In the genomic region with DNA sequence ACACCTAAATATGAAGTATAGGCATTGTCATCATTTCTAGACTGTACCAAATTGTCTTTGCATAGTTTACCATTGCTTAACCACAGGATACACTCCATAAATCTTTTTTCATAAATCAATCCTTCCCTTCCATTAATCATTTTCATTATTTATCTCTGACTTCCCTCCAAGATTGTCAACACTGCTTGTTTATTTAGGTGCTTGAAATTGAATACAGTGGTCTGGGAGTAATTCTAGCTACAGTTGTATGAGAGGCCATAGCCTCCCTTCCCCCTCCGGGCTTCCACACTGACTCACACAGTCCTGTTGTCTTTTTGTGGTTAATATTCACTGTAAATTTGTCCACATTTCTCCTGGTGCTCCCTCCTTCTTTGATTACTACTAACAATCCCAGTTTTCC, we compare ENCODE assay signal across 12 cellular contexts.
DNase-seq lines count a peak whose midpoint lies in the region; ATAC-seq, FAIRE-seq and TF ChIP-seq lines count a peak whose summit lies in the region.
"Had no signal": no experiment of that assay in that cellular context is flagged by ENCODE, and none has a peak within 500 bp of the region (broad histone marks: within the 10 kb centered on the region; RNA-seq: fewer than 3 reads in every experiment).

No MANE protein-coding gene starts in this region.

- intact Hi-C loops in endothelial cell of umbilical vein (cut with micrococcal nuclease): loop anchor here (1.0 to 10.0 kb wide), 2 partner anchors 22 to 350 kb away; no protein-coding TSS in a partner anchor

- no peak for TF ChIP-seq CTCF in HFFc6 (IDR thresholded peaks at IDR 0.05)
- no peak for TF ChIP-seq CTCF in endothelial cell of umbilical vein (IDR thresholded peaks at IDR 0.05; ENCODE audit: extremely low read depth in 1 of 2, insufficient read depth in 1 of 2, low read depth in 1 of 2, low read length in 2 of 2)
- no peak for TF ChIP-seq CTCF in endothelial cell (IDR thresholded peaks at IDR 0.05; ENCODE audit: unreplicated experiment)

- no peak overlapping the region for H3K9ac ChIP-seq in endothelial cell of umbilical vein (replicated peaks; ENCODE audit: extremely low read depth, insufficient read depth, low read length)

- peaks cover 0 to 2% of the 10 kb centered on the region in 2 experiments for H3K27me3 ChIP-seq in endothelial cell of umbilical vein (ENCODE audit: control insufficient read depth in 2 of 2, insufficient read depth in 2 of 2, low read length in 2 of 2)
- H3K27me3 ChIP-seq: right lobe of liver had no signal

- no peaks in the 10 kb centered on the region for H3K9me3 Mint-ChIP-seq in HFFc6
- H3K9me3 Mint-ChIP-seq in endothelial cell (ENCODE audit: unreplicated experiment): no peaks in the 10 kb centered on the region
- no peaks in the 10 kb centered on the region for H3K9me3 Mint-ChIP-seq in stimulated activated naive B cell treated with anti-CD40 and anti-IgM and Interleukin-4, amounts not matched to agents 10 μg/mL and 1 μg/mL and 100 μg/mL, for 72 hours
- H3K9me3 Mint-ChIP-seq: activated CD4-positive, alpha-beta memory T cell treated with anti-CD3 and anti-CD28 coated beads for 36 hours; stimulated activated naive CD8-positive, alpha-beta T cell treated with anti-CD3 and anti-CD28 coated beads, Interleukin-15, Interleukin-2, amounts not matched to agents 100 ng/mL and 50 ng/mL, for 24 hours had no signal

- H3K4me3 Mint-ChIP-seq in HFFc6 (peak overlapping the region; percentile 1; the same call in 1 of the 2 replicates), endothelial cell (ENCODE audit: unreplicated experiment) (no peak overlapping the region)
- no peak overlapping the region for H3K4me3 Mint-ChIP-seq in stimulated activated naive B cell treated with anti-CD40 and anti-IgM and Interleukin-4, amounts not matched to agents 10 μg/mL and 1 μg/mL and 100 μg/mL, for 72 hours
- H3K4me3 Mint-ChIP-seq: activated CD4-positive, alpha-beta memory T cell treated with anti-CD3 and anti-CD28 coated beads for 36 hours; stimulated activated naive CD8-positive, alpha-beta T cell treated with anti-CD3 and anti-CD28 coated beads, Interleukin-15, Interleukin-2, amounts not matched to agents 100 ng/mL and 50 ng/mL, for 24 hours had no signal

- H3K27ac Mint-ChIP-seq in HFFc6 (0 out of 2 replicates have a peak overlapping the region, but pooled peaks have one; percentile 2), endothelial cell (ENCODE audit: unreplicated experiment) (no peak overlapping the region)
- H3K27ac Mint-ChIP-seq in stimulated activated naive B cell treated with anti-CD40 and anti-IgM and Interleukin-4, amounts not matched to agents 10 μg/mL and 1 μg/mL and 100 μg/mL, for 72 hours: no peak overlapping the region
- H3K27ac Mint-ChIP-seq: activated CD4-positive, alpha-beta memory T cell treated with anti-CD3 and anti-CD28 coated beads for 36 hours; stimulated activated naive CD8-positive, alpha-beta T cell treated with anti-CD3 and anti-CD28 coated beads, Interleukin-15, Interleukin-2, amounts not matched to agents 100 ng/mL and 50 ng/mL, for 24 hours had no signal

- H3K36me3 ChIP-seq in endothelial cell of umbilical vein (ENCODE audit: control insufficient read depth in 2 of 2, extremely low read depth in 1 of 2, insufficient read depth in 2 of 2, low read length in 2 of 2): no peaks in the 10 kb centered on the region
- H3K36me3 ChIP-seq: right lobe of liver had no signal

- CTCF ChIA-PET in endothelial cell of umbilical vein (lab: Charles Lee): interaction anchor here (1.5 to 1.8 kb wide), 3 partner anchors 13 to 110 kb away, joined by 3 to 6 read pairs (median 5); no protein-coding TSS in a partner anchor

- H3K9me3 ChIP-seq in endothelial cell of umbilical vein (replicated peaks; ENCODE audit: control insufficient read depth, insufficient read depth, low read length): no peaks in the 10 kb centered on the region
- H3K9me3 ChIP-seq: right lobe of liver had no signal

- no peaks in the 10 kb centered on the region for H3K9me1 ChIP-seq in endothelial cell of umbilical vein (replicated peaks; ENCODE audit: control insufficient read depth, extremely low read depth, insufficient read depth, low read length)

- H3K4me3 ChIP-seq in endothelial cell of umbilical vein (replicated peaks in 1 of 3; ENCODE audit: insufficient read depth in 1 of 3, low read depth in 1 of 3, low read length in 3 of 3): no peak overlapping the region
- H3K4me3 ChIP-seq: right lobe of liver had no signal

- H3K36me3 Mint-ChIP-seq in HFFc6 (ENCODE audit: low read depth): no peaks in the 10 kb centered on the region
- no peaks in the 10 kb centered on the region for H3K36me3 Mint-ChIP-seq in endothelial cell (ENCODE audit: low read depth, unreplicated experiment)
- H3K36me3 Mint-ChIP-seq in stimulated activated naive B cell treated with anti-CD40 and anti-IgM and Interleukin-4, amounts not matched to agents 10 μg/mL and 1 μg/mL and 100 μg/mL, for 72 hours: no peaks in the 10 kb centered on the region
- H3K36me3 Mint-ChIP-seq: activated CD4-positive, alpha-beta memory T cell treated with anti-CD3 and anti-CD28 coated beads for 36 hours had no signal

- H2AFZ ChIP-seq in endothelial cell of umbilical vein (ENCODE audit: low read depth, low read length): no peak overlapping the region

- H4K20me1 ChIP-seq in endothelial cell of umbilical vein (replicated peaks; ENCODE audit: control insufficient read depth, extremely low read depth, insufficient read depth, low read length): no peaks in the 10 kb centered on the region

- DNase-seq in HFFc6 (peak; percentile 59), NCI-H526 treated with DMSO at 0.1 percent for 48 hours (lab: John Stamatoyannopoulos, UW) (peak; percentile 96), endothelial cell of umbilical vein (ENCODE audit: low read depth, low spot score) (peak; percentile 80), smooth muscle cell of the brain vasculature (ENCODE audit: low read depth, low spot score) (peak; percentile 80), SW 1271 (lab: John Stamatoyannopoulos, UW) (no peak), endothelial cell (ENCODE audit: low spot score) (no peak)
- no peak for DNase-seq in stimulated activated naive B cell treated with anti-CD40 and anti-IgM and Interleukin-4, amounts not matched to agents 10 μg/mL and 1 μg/mL and 100 μg/mL, for 72 hours
- DNase-seq: activated CD4-positive, alpha-beta memory T cell treated with anti-CD3 and anti-CD28 coated beads for 36 hours; cerebellar nuclear complex; NK-92 treated with Interleukin-12 subunit alpha and Interleukin-12 subunit beta, amount 100 ng/mL, for 24 hours; right lobe of liver had no signal

- FAIRE-seq in endothelial cell of umbilical vein (lab: Jason Lieb, UNC): peak; percentile 35

- H3K27ac ChIP-seq in endothelial cell of umbilical vein (ENCODE audit: insufficient read depth, low read depth, low read length): no peak overlapping the region
- H3K27ac ChIP-seq: right lobe of liver had no signal

- peak overlapping the region; percentile 43 for H3K4me2 ChIP-seq in endothelial cell of umbilical vein (ENCODE audit: insufficient read depth, low read length)

- no peaks in the 10 kb centered on the region for H3K79me2 ChIP-seq in endothelial cell of umbilical vein (ENCODE audit: control insufficient read depth, insufficient read depth, low read length)

- H3K27me3 Mint-ChIP-seq in HFFc6 (ENCODE audit: insufficient read depth): no peaks in the 10 kb centered on the region; the same call in none of the 2 replicates
- no peaks in the 10 kb centered on the region for H3K27me3 Mint-ChIP-seq in endothelial cell (ENCODE audit: unreplicated experiment)
- H3K27me3 Mint-ChIP-seq in stimulated activated naive B cell treated with anti-CD40 and anti-IgM and Interleukin-4, amounts not matched to agents 10 μg/mL and 1 μg/mL and 100 μg/mL, for 72 hours: no peaks in the 10 kb centered on the region
- H3K27me3 Mint-ChIP-seq: stimulated activated naive CD8-positive, alpha-beta T cell treated with anti-CD3 and anti-CD28 coated beads, Interleukin-15, Interleukin-2, amounts not matched to agents 100 ng/mL and 50 ng/mL, for 24 hours had no signal

- POLR2A ChIA-PET in endothelial cell of umbilical vein (lab: Charles Lee): no interaction called here

- dilution Hi-C loops in endothelial cell of umbilical vein (cut with MboI; ENCODE audit: extremely low pct_ligation_motif_present, low sequenced_read_pairs): no loop called here

- no TSS peak for BruUV-seq in endothelial cell of umbilical vein (replicated peaks; lab: Mats Ljungman, UMichigan)

- H3K4me1 Mint-ChIP-seq in HFFc6 (ENCODE audit: low read depth): peaks cover 47% of the 10 kb centered on the region
- H3K4me1 Mint-ChIP-seq in endothelial cell (ENCODE audit: unreplicated experiment): no peaks in the 10 kb centered on the region
- peaks cover 0 to 9% of the 10 kb centered on the region in 2 donors for H3K4me1 Mint-ChIP-seq in stimulated activated naive B cell treated with anti-CD40 and anti-IgM and Interleukin-4, amounts not matched to agents 10 μg/mL and 1 μg/mL and 100 μg/mL, for 72 hours

- H3K4me1 ChIP-seq in endothelial cell of umbilical vein (ENCODE audit: control insufficient read depth, extremely low read depth, insufficient read depth, low read length): peaks cover 31% of the 10 kb centered on the region
- H3K4me1 ChIP-seq: right lobe of liver had no signal

- ATAC-seq in stimulated activated naive B cell treated with anti-CD40 and anti-IgM and Interleukin-4, amounts not matched to agents 10 μg/mL and 1 μg/mL and 100 μg/mL, for 72 hours (replicated peaks): no peak
- ATAC-seq: right lobe of liver had no signal

- peak; percentile 22 for TF ChIP-seq POLR2A in endothelial cell of umbilical vein (IDR thresholded peaks at IDR 0.05; ENCODE audit: low read depth, low read length)

TF ChIP-seq in endothelial cell of umbilical vein, 7 proteins besides CTCF, POLR2A, EP300 and RAD21:
- no peak for TF ChIP-seq MYC (IDR thresholded peaks at IDR 0.05; ENCODE audit: low read depth, low read length)
- TF ChIP-seq EZH2 (IDR thresholded peaks at IDR 0.05; ENCODE audit: borderline replicate concordance, low read depth, low read length, severe bottlenecking): no peak
- TF ChIP-seq GATA2 (IDR thresholded peaks at IDR 0.05; ENCODE audit: insufficient read depth, insufficient read length, low read depth, low read length): peak; percentile 24
- peak; percentile 81 for TF ChIP-seq FOS (IDR thresholded peaks at IDR 0.05; ENCODE audit: borderline replicate concordance, insufficient read depth, low read length)
- TF ChIP-seq, protein P1, sequence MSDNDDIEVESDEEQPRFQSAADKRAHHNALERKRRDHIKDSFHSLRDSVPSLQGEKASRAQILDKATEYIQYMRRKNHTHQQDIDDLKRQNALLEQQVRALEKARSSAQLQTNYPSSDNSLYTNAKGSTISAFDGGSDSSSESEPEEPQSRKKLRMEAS (IDR thresholded peaks at IDR 0.05; ENCODE audit: insufficient read depth, insufficient read length): no peak
- peak; percentile 44 for TF ChIP-seq JUN (IDR thresholded peaks at IDR 0.05; ENCODE audit: borderline replicate concordance, insufficient read depth, insufficient read length, low read depth)
- TF ChIP-seq POLR2AphosphoS5 (IDR thresholded peaks at IDR 0.05; ENCODE audit: insufficient read depth, low read depth, low read length): peak; percentile 51

Comparison
In these comparisons a context has a peak if more than half of its experiments do, and no peak if none do; other contexts are left out.
1. DNase-seq: peak in HFFc6 (single experiment), NCI-H526 treated with DMSO at 0.1 percent for 48 hours (single experiment), endothelial cell of umbilical vein (single experiment) and smooth muscle cell of the brain vasculature (single experiment); none in SW 1271 (0 of 2), endothelial cell (single experiment) and stimulated activated naive B cell treated with anti-CD40 and anti-IgM and Interleukin-4, amounts not matched to agents 10 μg/mL and 1 μg/mL and 100 μg/mL, for 72 hours (single experiment).